Comparison of ENCODE assay signal across 20 cellular contexts in the genomic region with DNA sequence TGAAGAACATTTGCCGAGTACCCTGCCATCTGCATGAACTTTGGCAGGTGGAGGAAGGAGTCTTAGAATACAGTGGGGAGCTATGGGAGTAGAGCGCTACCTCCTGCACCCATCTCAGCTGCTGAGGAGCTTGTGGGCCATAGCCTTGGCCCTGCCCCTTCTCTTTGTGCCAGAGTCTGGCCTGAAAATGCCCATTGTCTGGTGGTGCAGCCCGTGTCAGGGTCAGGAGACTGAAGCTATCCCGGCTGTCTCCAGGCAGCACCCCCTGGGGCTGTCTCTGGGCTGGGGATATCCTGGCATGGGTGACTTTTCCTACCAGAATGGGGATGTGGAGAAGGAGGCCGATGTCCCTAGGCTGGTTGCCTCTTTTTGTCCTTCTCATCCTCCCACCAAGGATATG. TPM values are rescaled to one million over a fixed set of nuclear protein-coding genes. Genes with fewer than 3 reads are reported as not detected.
DNase-seq lines count a peak whose midpoint lies in the region; ATAC-seq and TF ChIP-seq lines count a peak whose summit lies in the region.
"Had no signal": no experiment of that assay in that cellular context is flagged by ENCODE, and none has a peak within 500 bp of the region (broad histone marks: within the 10 kb centered on the region; RNA-seq: fewer than 3 reads in every experiment).

No MANE protein-coding gene starts in this region.

- intact Hi-C loops in heart left ventricle (cut with DNase I): no loop called here

- no peak for TF ChIP-seq POLR2A in heart left ventricle (IDR thresholded peaks at IDR 0.05)

- ATAC-seq in HG03159 (IDR thresholded peaks at IDR 0.05; ENCODE audit: unreplicated experiment): no peak
- ATAC-seq in heart left ventricle: no peak

- H3K27ac ChIP-seq in cingulate gyrus (ENCODE audit: low read depth, low read length) (peak overlapping the region; percentile 98), heart left ventricle (no peak overlapping the region)
- H3K27ac ChIP-seq: SJCRH30 had no signal

- peaks cover 0 to 66% (median 40%) of the 10 kb centered on the region in 9 donors for H3K36me3 ChIP-seq in heart left ventricle

- TF ChIP-seq CTCF in heart left ventricle (IDR thresholded peaks at IDR 0.05): no peak

- DNase-seq in C1 segment of cervical spinal cord (lab: John Stamatoyannopoulos, UW): peak in 12 of 14 donors; percentile 22 to 83 (median 68)
- DNase-seq in midbrain (lab: John Stamatoyannopoulos, UW): peak; percentile 88
- DNase-seq in retina: peak; percentile 5
- DNase-seq in NCI-H146 (lab: John Stamatoyannopoulos, UW): no peak
- no peak for DNase-seq in NOMO-1 (lab: John Stamatoyannopoulos, UW; ENCODE audit: unreplicated experiment in 2 of 2)
- no peak for DNase-seq in heart left ventricle
- DNase-seq: Caco-2, DMS79, HCEC 1CT, NCI-H1436, NCI-H2081, NCI-H526, OCI-M1, RPMI8226, SJCRH30 had no signal

- WGBS in heart left ventricle, 4 donors: 88 to 94% (median 92%) methylated on average over 5 of the region's 5 CpGs

- H3K9me3 ChIP-seq in heart left ventricle: no peaks in the 10 kb centered on the region
- H3K9me3 ChIP-seq: Caco-2, SJCRH30 had no signal

- peaks cover 0 to 53% (median 25%) of the 10 kb centered on the region in 12 donors for H3K4me1 ChIP-seq in heart left ventricle
- H3K4me1 ChIP-seq: Caco-2, SJCRH30 had no signal

- no peaks in the 10 kb centered on the region for H3K27me3 ChIP-seq in heart left ventricle
- H3K27me3 ChIP-seq: SJCRH30 had no signal

- no peak overlapping the region for H3K4me3 ChIP-seq in heart left ventricle
- H3K4me3 ChIP-seq: SJCRH30 had no signal

RNA-seq across cellular contexts. Expression of a gene that starts 7.3 kb away (rescaled TPM):
- total RNA-seq in heart left ventricle: 10 to 100 TPM; 51.4 to 71.0 (median 56.7) TPM
- 10 to 100 TPM; 29.9 to 46.9 TPM for polyA plus RNA-seq in heart left ventricle

RNA-seq across cellular contexts. Expression of a gene that starts 15.8 kb away (rescaled TPM):
- 10 to 100 TPM; 13.2 to 36.7 (median 14.7) TPM for total RNA-seq in heart left ventricle
- 10 to 100 TPM in 1 of 2 donors, 1 to 10 TPM in 1; 8.0 to 65.6 TPM for polyA plus RNA-seq in heart left ventricle

RNA-seq across cellular contexts. Expression of a gene that starts 20.4 kb away (rescaled TPM):
- 1 to 10 TPM in 1 of 9 donors, under 1 TPM in 2, not detected in 6; 0.14 to 1.3 (median 0.37) TPM for total RNA-seq in heart left ventricle
- polyA plus RNA-seq in heart left ventricle: under 1 TPM; 0.07 to 0.23 TPM
- total RNA-seq: A172, Caco-2, G401 had no signal
- polyA plus RNA-seq: CD14-positive monocyte had no signal

RNA-seq across cellular contexts. Expression of a gene that starts 20.7 kb away (rescaled TPM):
- total RNA-seq in heart left ventricle: 100 to 1,000 TPM in 3 of 9 donors, 10 to 100 TPM in 6; 71.4 to 140 (median 93.2) TPM
- polyA plus RNA-seq in heart left ventricle: 100 to 1,000 TPM in 1 of 2 donors, 10 to 100 TPM in 1; 84.7 to 235 TPM

RNA-seq across cellular contexts. Expression of a gene that starts 25.0 kb away (rescaled TPM):
- 10 to 100 TPM; 26.8 to 65.0 (median 40.2) TPM for total RNA-seq in heart left ventricle
- 10 to 100 TPM; 29.2 to 65.7 TPM for polyA plus RNA-seq in heart left ventricle

Comparison
In these comparisons a context has a peak if more than half of its experiments do, and no peak if none do; other contexts are left out.
1. DNase-seq: peak in C1 segment of cervical spinal cord (12 of 14), midbrain (single experiment) and retina (single experiment); none in NCI-H146 (single experiment), NOMO-1 (0 of 2) and heart left ventricle (0 of 5).